In genomic region chr4:176894498-176894897, GRCh38 we compare ENCODE assay signal across 20 cellular contexts.
A peak's percentile ranks its signal among the peaks of the same experiment; 100 is the strongest.
DNase-seq lines count a peak whose midpoint lies in the region; FAIRE-seq and TF ChIP-seq lines count a peak whose summit lies in the region.
"Had no signal": no experiment of that assay in that cellular context is flagged by ENCODE, and none has a peak within 500 bp of the region (broad histone marks: within the 10 kb centered on the region; RNA-seq: fewer than 3 reads in every experiment).

No MANE protein-coding gene starts in this region.

- FAIRE-seq in RCC 7860 (lab: Jason Lieb, UNC) = no peak
- FAIRE-seq: G401.6, GM12892, HTR-8/SVneo, K562 had no signal

- CTCF ChIA-PET in GM10248 (lab: Yijun Ruan, JAX) = no interaction called here

- no peaks in the 10 kb centered on the region for H3K27me3 ChIP-seq in parathyroid adenoma (ENCODE audit: control insufficient read depth, insufficient read depth, low read length)

- H3K4me1 Mint-ChIP-seq in HFFc6 (ENCODE audit: low read depth) = peaks cover 61% of the 10 kb centered on the region
- H3K4me1 Mint-ChIP-seq: B cell had no signal

- TF ChIP-seq CTCF in 22Rv1 (IDR thresholded peaks at IDR 0.05) (no peak), fibroblast of villous mesenchyme (IDR thresholded peaks at IDR 0.05; ENCODE audit: insufficient read depth, low read depth, low read length) (no peak), parathyroid adenoma (IDR thresholded peaks at IDR 0.05) (no peak), HFFc6 (IDR thresholded peaks at IDR 0.05) (no peak), GM10248 (IDR thresholded peaks at IDR 0.05; ENCODE audit: control extremely low read depth, extremely low read depth, low read depth, missing control alignments) (no peak)

- H3K4me3 Mint-ChIP-seq in HFFc6 = no peak overlapping the region
- H3K4me3 Mint-ChIP-seq: B cell; CD4-positive, alpha-beta T cell had no signal

- H3K36me3 Mint-ChIP-seq in HFFc6 (ENCODE audit: low read depth) = peaks cover 7% of the 10 kb centered on the region; the same call in 1 of the 2 replicates

- no peak overlapping the region for H3K9ac ChIP-seq in parathyroid adenoma

- H3K79me2 ChIP-seq in parathyroid adenoma = no peaks in the 10 kb centered on the region

- peak; percentile 52 for DNase-seq in RPMI7951 (ENCODE audit: low read depth)
- DNase-seq in fibroblast of villous mesenchyme (ENCODE audit: low read depth) = peak; percentile 36
- DNase-seq in HFFc6 = no peak
- no peak for DNase-seq in GM10248 (ENCODE audit: extremely low spot score)
- DNase-seq in RCC 7860 (ENCODE audit: low spot score) = no peak
- DNase-seq: 8988T; C1 segment of cervical spinal cord; Calu3; CD4-positive, alpha-beta T cell; DMS 273 treated with DMSO at 0.1 percent for 48 hours; DMS79 treated with DMSO at 0.1 percent for 48 hours; EL; HCEC 1CT had no signal

- H3K4me3 ChIP-seq in fibroblast of villous mesenchyme (ENCODE audit: low read depth, low read length) (no peak overlapping the region), parathyroid adenoma (ENCODE audit: low read depth, low read length) (peak overlapping the region; percentile 24)
- H3K4me3 ChIP-seq: K562 had no signal

- H3K4me1 ChIP-seq in parathyroid adenoma = no peaks in the 10 kb centered on the region

- H3K27ac Mint-ChIP-seq in HFFc6 = no peak overlapping the region
- H3K27ac Mint-ChIP-seq: B cell; CD4-positive, alpha-beta T cell had no signal

- no peak overlapping the region for H3K4me2 ChIP-seq in parathyroid adenoma (ENCODE audit: low read length)

- H3K27ac ChIP-seq in 22Rv1 (peak overlapping the region; percentile 46), parathyroid adenoma (no peak overlapping the region)

- POLR2A ChIA-PET in GM10248 (lab: Yijun Ruan, JAX) = no interaction called here

- no peaks in the 10 kb centered on the region for H3K9me3 Mint-ChIP-seq in HFFc6
- H3K9me3 Mint-ChIP-seq: CD4-positive, alpha-beta T cell had no signal

- no peaks in the 10 kb centered on the region for H3K9me3 ChIP-seq in parathyroid adenoma (ENCODE audit: control insufficient read depth, low read length)

- H3K36me3 ChIP-seq in parathyroid adenoma (ENCODE audit: control insufficient read depth, insufficient read depth, low read length) = no peaks in the 10 kb centered on the region

- no peak overlapping the region for H2AFZ ChIP-seq in parathyroid adenoma

- no peaks in the 10 kb centered on the region for H3K27me3 Mint-ChIP-seq in HFFc6 (ENCODE audit: insufficient read depth)
- H3K27me3 Mint-ChIP-seq: B cell; CD4-positive, alpha-beta T cell had no signal

Comparison
In these comparisons a context has a peak if more than half of its experiments do, and no peak if none do; other contexts are left out.
1. DNase-seq: peak in RPMI7951 (single experiment) and fibroblast of villous mesenchyme (single experiment); none in HFFc6 (single experiment), GM10248 (single experiment) and RCC 7860 (single experiment).